Comparison of ENCODE assay signal across 27 cellular contexts in the genomic region with DNA sequence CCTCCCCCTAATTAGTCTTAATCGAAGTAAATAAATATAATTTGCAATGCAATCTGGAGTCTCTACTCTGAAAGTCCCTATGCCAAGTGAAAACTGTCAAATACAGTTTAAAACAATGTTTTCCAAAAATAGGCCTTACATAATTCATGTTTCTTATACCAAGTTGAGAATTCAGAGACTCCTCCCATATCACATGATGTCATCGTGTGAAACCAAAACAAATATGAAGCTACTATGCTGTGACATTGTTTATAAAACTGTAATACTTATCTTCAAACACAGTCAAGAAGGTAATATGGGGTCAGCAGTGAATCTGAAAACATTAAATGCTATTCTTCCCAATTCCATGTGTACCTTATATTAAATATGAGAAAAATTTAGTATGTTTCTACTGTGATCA.
"Had no signal": no experiment of that assay in that cellular context is flagged by ENCODE, and none has a peak within 500 bp of the region (broad histone marks: within the 10 kb centered on the region; RNA-seq: fewer than 3 reads in every experiment).

No MANE protein-coding gene starts in this region.

- H3K9me3 ChIP-seq: ovary, psoas muscle, spleen, suprapubic skin, testis, tibial artery, transverse colon, upper lobe of right lung, uterus had no signal

- H3K79me2 ChIP-seq: parathyroid adenoma had no signal

- H3K27ac ChIP-seq: neural progenitor cell, parathyroid adenoma, psoas muscle, skin epidermis, spleen, suprapubic skin, testis, tibial artery, transverse colon, upper lobe of right lung, uterus had no signal

- H3K4me1 ChIP-seq: parathyroid adenoma, psoas muscle, spleen, suprapubic skin, testis, tibial artery, transverse colon, upper lobe of right lung, uterus had no signal

- ATAC-seq: natural killer cell; psoas muscle; right cardiac atrium; sciatic nerve; stimulated activated memory B cell treated with anti-CD40 and anti-IgM and Interleukin-4, amounts not matched to agents 10 μg/mL and 1 μg/mL and 100 μg/mL, for 72 hours; stimulated activated naive CD8-positive, alpha-beta T cell treated with anti-CD3 and anti-CD28 coated beads, Interleukin-15, amount 100 ng/mL, for 72 hours; stimulated activated naive CD8-positive, alpha-beta T cell treated with anti-CD3 and anti-CD28 coated beads, Interleukin-15, Interleukin-2, amounts not matched to agents 100 U/mL and 50 U/mL, for 24 hours; upper lobe of right lung had no signal

- H3K9ac ChIP-seq: neural progenitor cell, parathyroid adenoma had no signal

- H3K4me2 ChIP-seq: neural progenitor cell, smooth muscle cell had no signal

- H3K27me3 ChIP-seq: neural progenitor cell, ovary, spleen, suprapubic skin, testis, tibial artery, transverse colon, upper lobe of right lung, uterus had no signal

- H3K36me3 ChIP-seq: neural progenitor cell, ovary, spleen, suprapubic skin, tibial artery, transverse colon, upper lobe of right lung, uterus had no signal

- H2AFZ ChIP-seq: parathyroid adenoma had no signal

- H3K4me3 ChIP-seq: neural progenitor cell, ovary, psoas muscle, skin epidermis, smooth muscle cell, spleen, suprapubic skin, testis, tibial artery, transverse colon, upper lobe of right lung, uterus had no signal

- DNase-seq: natural killer cell; occipital lobe; ovary; posterior cingulate gyrus; psoas muscle; right cardiac atrium; spleen; stimulated activated CD4-positive, alpha-beta T cell treated with anti-CD3 and anti-CD28 coated beads, Interleukin-12 subunit alpha, Interleukin-12 subunit beta, amount 100 ng/mL, for 4 hours; stimulated activated CD4-positive, alpha-beta T cell treated with anti-CD3 and anti-CD28 coated beads, Interleukin-1b, Interleukin-23, amount 100 ng/mL, for 48 hours; stimulated activated CD4-positive, alpha-beta T cell treated with anti-CD3 and anti-CD28 coated beads, Interleukin-4, amount 100 ng/mL, for 1 hour; stimulated activated CD4-positive, alpha-beta T cell treated with anti-CD3 and anti-CD28 coated beads, Interleukin-4, amount 100 ng/mL, for 4 hours; stimulated activated CD8-positive, alpha-beta memory T cell treated with anti-CD3 and anti-CD28 coated beads, Interleukin-4, amount 100 ng/mL, for 48 hours; stimulated activated naive CD4-positive, alpha-beta T cell; stimulated activated naive CD8-positive, alpha-beta T cell treated with anti-CD3 and anti-CD28 coated beads, Interleukin-15, amount 100 ng/mL, for 72 hours; stimulated activated naive CD8-positive, alpha-beta T cell treated with anti-CD3 and anti-CD28 coated beads, Interleukin-15, Interleukin-2, amounts not matched to agents 100 U/mL and 50 U/mL, for 24 hours; testis; tibial artery; transverse colon; upper lobe of right lung; uterus had no signal
